In genomic region chr5:51960617-51961115, GRCh38 we compare ENCODE assay signal across 11 cellular contexts.
DNase-seq lines count a peak whose midpoint lies in the region; ATAC-seq and TF ChIP-seq lines count a peak whose summit lies in the region.
"Had no signal": no experiment of that assay in that cellular context is flagged by ENCODE, and none has a peak within 500 bp of the region (broad histone marks: within the 10 kb centered on the region; RNA-seq: fewer than 3 reads in every experiment).

No MANE protein-coding gene starts in this region.

- H3K27me3 ChIP-seq in CD4-positive, alpha-beta memory T cell (ENCODE audit: insufficient read depth, low read length) = no peaks in the 10 kb centered on the region

- no peaks in the 10 kb centered on the region for H3K36me3 Mint-ChIP-seq in CD4-positive, alpha-beta memory T cell

- no peaks in the 10 kb centered on the region for H3K9me3 ChIP-seq in CD4-positive, alpha-beta memory T cell (ENCODE audit: control insufficient read depth in 1 of 2, low read length in 2 of 2)
- H3K9me3 ChIP-seq: thoracic aorta had no signal

- CTCF ChIA-PET in CD4-positive, alpha-beta memory T cell (lab: Charles Lee; ENCODE audit: partially characterized antibody) = no interaction called here

- no peaks in the 10 kb centered on the region for H3K27me3 Mint-ChIP-seq in CD4-positive, alpha-beta memory T cell

- POLR2A ChIA-PET in CD4-positive, alpha-beta memory T cell (lab: Charles Lee; ENCODE audit: partially characterized antibody) = no interaction called here

- peaks cover 0 to 9% (median under 1%) of the 10 kb centered on the region in 8 donors for H3K9me3 Mint-ChIP-seq in CD4-positive, alpha-beta memory T cell

- H3K4me3 Mint-ChIP-seq in CD4-positive, alpha-beta memory T cell = no peak overlapping the region

- no peak overlapping the region for H3K27ac Mint-ChIP-seq in CD4-positive, alpha-beta memory T cell

- H3K4me1 ChIP-seq in CD4-positive, alpha-beta memory T cell (ENCODE audit: insufficient read depth, low read length) = no peaks in the 10 kb centered on the region

- no peak overlapping the region for H3K27ac ChIP-seq in CD4-positive, alpha-beta memory T cell (ENCODE audit: low read depth, low read length)
- H3K27ac ChIP-seq: epithelial cell of prostate, thoracic aorta had no signal

- H3K4me3 ChIP-seq in Jurkat, Clone E6-1 (ENCODE audit: low read length) = no peak overlapping the region
- H3K4me3 ChIP-seq in CD4-positive, alpha-beta memory T cell (ENCODE audit: low read length in 2 of 2) = no peak overlapping the region
- H3K4me3 ChIP-seq: thoracic aorta had no signal

- ATAC-seq in SK-N-SH treated with all-trans-retinoic acid at 6 μM for 48 hours = peak; percentile 97
- no peak for ATAC-seq in HG03469 (IDR thresholded peaks at IDR 0.05; ENCODE audit: unreplicated experiment)

- intact Hi-C loops in CD4-positive, alpha-beta memory T cell (cut with micrococcal nuclease) = no loop called here

- H3K36me3 ChIP-seq in CD4-positive, alpha-beta memory T cell (ENCODE audit: insufficient read depth, low read length) = no peaks in the 10 kb centered on the region
- H3K36me3 ChIP-seq: thoracic aorta had no signal

- DNase-seq in DMS 273 treated with DMSO at 0.1 percent for 48 hours (lab: John Stamatoyannopoulos, UW) (peak; percentile 2), left kidney (ENCODE audit: low read depth, low spot score) (peak; percentile 29), amniotic stem cell (lab: John Stamatoyannopoulos, UW) (no peak)
- DNase-seq in Jurkat, Clone E6-1 (ENCODE audit: low read depth, low spot score) = peak; percentile 14
- no peak for DNase-seq in CD4-positive, alpha-beta memory T cell
- no peak for DNase-seq in effector CD4-positive, alpha-beta T cell
- DNase-seq: activated CD4-positive, alpha-beta T cell treated with anti-CD3 and anti-CD28 coated beads for 48 hours had no signal

- no peaks in the 10 kb centered on the region for H3K4me1 Mint-ChIP-seq in CD4-positive, alpha-beta memory T cell

TF ChIP-seq in SK-N-SH treated with all-trans-retinoic acid at 6 μM for 48 hours, 23 proteins besides CTCF, POLR2A, EP300 and RAD21:
- TF ChIP-seq ZC3H10 (CRISPR knock-in tag; IDR thresholded peaks at IDR 0.05) (0 out of 2 replicates have a peak, but pooled peaks have one; percentile 40), GLIS3 (CRISPR knock-in tag; IDR thresholded peaks at IDR 0.05) (no peak), ISL1 (CRISPR knock-in tag; IDR thresholded peaks at IDR 0.05) (peak; percentile 78), ZFP3 (CRISPR knock-in tag; IDR thresholded peaks at IDR 0.05) (no peak), TCF4 (CRISPR knock-in tag; IDR thresholded peaks at IDR 0.05; ENCODE audit: borderline replicate concordance) (peak; percentile 50; the same call in 1 of the 2 replicates), TOX (CRISPR knock-in tag; IDR thresholded peaks at IDR 0.05; ENCODE audit: borderline replicate concordance) (peak; percentile 87)
TF ChIP-seq in SK-N-SH treated with all-trans-retinoic acid at 6 μM for 48 hours: peak in this region for 4.

Comparison
In these comparisons a context has a peak if more than half of its experiments do, and no peak if none do; other contexts are left out.
1. DNase-seq: peak in DMS 273 treated with DMSO at 0.1 percent for 48 hours (single experiment), Jurkat, Clone E6-1 (single experiment) and left kidney (single experiment); none in CD4-positive, alpha-beta memory T cell (0 of 5), amniotic stem cell (single experiment) and effector CD4-positive, alpha-beta T cell (single experiment).